7 cellular contexts compared by ENCODE assay signal in genomic region chr18:27149240-27149639, GRCh38. TPM values are rescaled to one million over a fixed set of nuclear protein-coding genes. Genes with fewer than 3 reads are reported as not detected.
"Had no signal": no experiment of that assay in that cellular context is flagged by ENCODE, and none has a peak within 500 bp of the region (broad histone marks: within the 10 kb centered on the region; RNA-seq: fewer than 3 reads in every experiment).

No MANE protein-coding gene starts in this region.

RNA-seq across cellular contexts. Expression of gene CHST9, which starts 35.9 kb away (rescaled TPM):
- total RNA-seq: lung microvascular endothelial cell; mesenteric fat pad; myocyte; naive thymus-derived CD4-positive, alpha-beta T cell; naive thymus-derived CD8-positive, alpha-beta T cell had no signal
- polyA plus RNA-seq: immature natural killer cell; mammary epithelial cell; naive thymus-derived CD4-positive, alpha-beta T cell; naive thymus-derived CD8-positive, alpha-beta T cell had no signal
